14 cellular contexts compared by ENCODE assay signal in genomic region chr16:27113341-27113841, GRCh38. TPM values are rescaled to one million over a fixed set of nuclear protein-coding genes. Genes with fewer than 3 reads are reported as not detected.
DNase-seq lines count a peak whose midpoint lies in the region; ATAC-seq and TF ChIP-seq lines count a peak whose summit lies in the region.
"Had no signal": no experiment of that assay in that cellular context is flagged by ENCODE, and none has a peak within 500 bp of the region (broad histone marks: within the 10 kb centered on the region; RNA-seq: fewer than 3 reads in every experiment).

No MANE protein-coding gene starts in this region.

- H3K36me3 Mint-ChIP-seq in GM23338 (ENCODE audit: low read depth) (peaks cover 10% of the 10 kb centered on the region; the same call in 2 of the 3 replicates), osteocyte (ENCODE audit: unreplicated experiment) (no peaks in the 10 kb centered on the region)

- H3K79me2 ChIP-seq in GM23338 (replicated peaks; ENCODE audit: insufficient read depth), result no peaks in the 10 kb centered on the region

- no peak for DNase-seq in GM23338 (ENCODE audit: low spot score)
- DNase-seq in osteocyte (ENCODE audit: extremely low spot score, unreplicated experiment), result peak; percentile 78
- DNase-seq in NCI-H2171 treated with DMSO at 0.1 percent for 48 hours (lab: John Stamatoyannopoulos, UW), result no peak
- DNase-seq in activated T-cell treated with anti-CD3 and anti-CD28 coated beads, Interleukin-2, amount 50 U/mL, for 1 hour, result no peak
- no peak for DNase-seq in stimulated activated CD4-positive, alpha-beta T cell treated with anti-CD3 and anti-CD28 coated beads, Interleukin-12 subunit alpha, Interleukin-12 subunit beta, amount 100 ng/mL, for 4 hours
- DNase-seq: effector CD4-positive, alpha-beta T cell; left ventricle myocardium superior; NCI-H2029 treated with DMSO at 0.1 percent for 48 hours; nucleus accumbens; stimulated activated CD4-positive, alpha-beta T cell treated with anti-CD3 and anti-CD28 coated beads, Interleukin-15, amount 100 ng/mL, for 24 hours had no signal

- no peak overlapping the region for H3K4me3 Mint-ChIP-seq in GM23338
- no peak overlapping the region for H3K4me3 Mint-ChIP-seq in osteocyte (ENCODE audit: unreplicated experiment)
- H3K4me3 Mint-ChIP-seq: T-helper 2 cell treated with Interferon-gamma antibody and Interleukin-4, amounts not matched to agents 5 μg/mL and 100 μg/mL, for 36 hours had no signal

- H2AFZ ChIP-seq in GM23338, result peak overlapping the region; percentile 7; the same call in 1 of the 2 replicates

- no peaks in the 10 kb centered on the region for H3K9me2 ChIP-seq in GM23338 (ENCODE audit: insufficient read depth)

- peaks cover 3% of the 10 kb centered on the region; the same call in 2 of the 3 replicates for H3K4me1 Mint-ChIP-seq in GM23338
- peaks cover 5% of the 10 kb centered on the region for H3K4me1 Mint-ChIP-seq in osteocyte (ENCODE audit: unreplicated experiment)

- H3K27ac Mint-ChIP-seq in GM23338 (no peak overlapping the region), osteocyte (ENCODE audit: unreplicated experiment) (no peak overlapping the region)
- H3K27ac Mint-ChIP-seq: T-helper 2 cell treated with Interferon-gamma antibody and Interleukin-4, amounts not matched to agents 5 μg/mL and 100 μg/mL, for 36 hours had no signal

- H3F3A ChIP-seq in GM23338 (replicated peaks; ENCODE audit: low read depth), result no peaks in the 10 kb centered on the region

- H3K36me3 ChIP-seq in GM23338 (ENCODE audit: insufficient read depth), result no peaks in the 10 kb centered on the region

- H3K4me3 ChIP-seq in GM23338, result no peak overlapping the region

- H3K27me3 Mint-ChIP-seq in GM23338 (ENCODE audit: insufficient read depth, low read depth, poor library complexity), result peaks cover 6% of the 10 kb centered on the region
- H3K27me3 Mint-ChIP-seq in osteocyte (ENCODE audit: unreplicated experiment), result peaks cover 5% of the 10 kb centered on the region

- H3K4me1 ChIP-seq in GM23338 (ENCODE audit: insufficient read depth), result peaks cover 5% of the 10 kb centered on the region; the same call in 1 of the 2 replicates

- peaks cover 57% of the 10 kb centered on the region for H3K9me3 Mint-ChIP-seq in GM23338
- no peaks in the 10 kb centered on the region for H3K9me3 Mint-ChIP-seq in osteocyte (ENCODE audit: unreplicated experiment)

- no peaks in the 10 kb centered on the region for H4K20me1 ChIP-seq in GM23338 (replicated peaks; ENCODE audit: insufficient read depth)

- ATAC-seq in GM18907 (IDR thresholded peaks at IDR 0.05; ENCODE audit: unreplicated experiment) (peak; percentile 75), GM23338 (no peak), HG03521 (IDR thresholded peaks at IDR 0.05; ENCODE audit: unreplicated experiment) (peak; percentile 51), GM19455 (IDR thresholded peaks at IDR 0.05; ENCODE audit: unreplicated experiment) (no peak)
- ATAC-seq: left ventricle myocardium superior had no signal

- H3K4me2 ChIP-seq in GM23338, result no peak overlapping the region

- H3K27ac ChIP-seq in GM23338 (ENCODE audit: low read depth), result no peak overlapping the region

- TF ChIP-seq CTCF in GM23338 (conservative IDR thresholded peaks at IDR 0.05; ENCODE audit: low read depth in 2 of 2), result no peak
- no peak for TF ChIP-seq CTCF in osteocyte (IDR thresholded peaks at IDR 0.05)

- H3K27me3 ChIP-seq in GM23338 (ENCODE audit: insufficient read depth), result no peaks in the 10 kb centered on the region

TF ChIP-seq in GM23338, 12 proteins besides CTCF, POLR2A, EP300 and RAD21 (continues in another document):
- no peak for TF ChIP-seq ETS1 (IDR thresholded peaks at IDR 0.05)
- no peak for TF ChIP-seq STAT1 (IDR thresholded peaks at IDR 0.05; ENCODE audit: unreplicated experiment)
- TF ChIP-seq ZNF331 (CRISPR knock-in tag; IDR thresholded peaks at IDR 0.05; ENCODE audit: low read depth), result no peak
- TF ChIP-seq POLR2AphosphoS5 (IDR thresholded peaks at IDR 0.05; ENCODE audit: low read depth), result no peak
- TF ChIP-seq CREB1 (CRISPR knock-in tag; IDR thresholded peaks at IDR 0.05; ENCODE audit: low read depth), result no peak
- TF ChIP-seq EZH2 (IDR thresholded peaks at IDR 0.05; ENCODE audit: low read depth, unreplicated experiment), result no peak
- TF ChIP-seq, protein P1, sequence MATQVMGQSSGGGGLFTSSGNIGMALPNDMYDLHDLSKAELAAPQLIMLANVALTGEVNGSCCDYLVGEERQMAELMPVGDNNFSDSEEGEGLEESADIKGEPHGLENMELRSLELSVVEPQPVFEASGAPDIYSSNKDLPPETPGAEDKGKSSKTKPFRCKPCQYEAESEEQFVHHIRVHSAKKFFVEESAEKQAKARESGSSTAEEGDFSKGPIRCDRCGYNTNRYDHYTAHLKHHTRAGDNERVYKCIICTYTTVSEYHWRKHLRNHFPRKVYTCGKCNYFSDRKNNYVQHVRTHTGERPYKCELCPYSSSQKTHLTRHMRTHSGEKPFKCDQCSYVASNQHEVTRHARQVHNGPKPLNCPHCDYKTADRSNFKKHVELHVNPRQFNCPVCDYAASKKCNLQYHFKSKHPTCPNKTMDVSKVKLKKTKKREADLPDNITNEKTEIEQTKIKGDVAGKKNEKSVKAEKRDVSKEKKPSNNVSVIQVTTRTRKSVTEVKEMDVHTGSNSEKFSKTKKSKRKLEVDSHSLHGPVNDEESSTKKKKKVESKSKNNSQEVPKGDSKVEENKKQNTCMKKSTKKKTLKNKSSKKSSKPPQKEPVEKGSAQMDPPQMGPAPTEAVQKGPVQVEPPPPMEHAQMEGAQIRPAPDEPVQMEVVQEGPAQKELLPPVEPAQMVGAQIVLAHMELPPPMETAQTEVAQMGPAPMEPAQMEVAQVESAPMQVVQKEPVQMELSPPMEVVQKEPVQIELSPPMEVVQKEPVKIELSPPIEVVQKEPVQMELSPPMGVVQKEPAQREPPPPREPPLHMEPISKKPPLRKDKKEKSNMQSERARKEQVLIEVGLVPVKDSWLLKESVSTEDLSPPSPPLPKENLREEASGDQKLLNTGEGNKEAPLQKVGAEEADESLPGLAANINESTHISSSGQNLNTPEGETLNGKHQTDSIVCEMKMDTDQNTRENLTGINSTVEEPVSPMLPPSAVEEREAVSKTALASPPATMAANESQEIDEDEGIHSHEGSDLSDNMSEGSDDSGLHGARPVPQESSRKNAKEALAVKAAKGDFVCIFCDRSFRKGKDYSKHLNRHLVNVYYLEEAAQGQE (IDR thresholded peaks at IDR 0.05; ENCODE audit: unreplicated experiment), result no peak
- TF ChIP-seq JUNB (IDR thresholded peaks at IDR 0.05; ENCODE audit: unreplicated experiment), result no peak
- TF ChIP-seq EZH2phosphoT487 (IDR thresholded peaks at IDR 0.05; ENCODE audit: unreplicated experiment), result no peak
- TF ChIP-seq ZNF114 (CRISPR knock-in tag; IDR thresholded peaks at IDR 0.05), result no peak
- TF ChIP-seq NANOG (IDR thresholded peaks at IDR 0.05; ENCODE audit: borderline replicate concordance), result no peak

RNA-seq across cellular contexts. Expression of gene C16orf82, which starts 46.7 kb away (rescaled TPM):
- not detected in 2 replicates for total RNA-seq in GM23338 (2014; rRNA removed; shearing (Covaris generic))
- polyA plus RNA-seq in GM23338 (2016; fragmentation: Nextera tagmentation; extraction: Ambion mirVana), result not detected in 2 replicates
- not detected in 2 replicates for total RNA-seq in osteocyte
- total RNA-seq: left ventricle myocardium superior had no signal

Comparison
In these comparisons a context has a peak if more than half of its experiments do, and no peak if none do; other contexts are left out.
1. ATAC-seq: peak in GM18907 (single experiment) and HG03521 (single experiment); none in GM23338 (single experiment) and GM19455 (single experiment).